1 cellular context compared by ENCODE assay signal in genomic region chr13:113860051-113860471, GRCh38.
TF ChIP-seq lines count a peak whose summit lies in the region.

No MANE protein-coding gene starts in this region.

TF ChIP-seq in HCT116, 20 proteins besides CTCF, POLR2A, EP300 and RAD21 (continued from another document):
- TF ChIP-seq ZBTB33 (IDR thresholded peaks at IDR 0.05; ENCODE audit: extremely low read depth, insufficient replicate concordance, low read length): no peak
- TF ChIP-seq ZNF274 (IDR thresholded peaks at IDR 0.05; ENCODE audit: low read depth, low read length): no peak
- no peak for TF ChIP-seq TCF7L2 (IDR thresholded peaks at IDR 0.05; ENCODE audit: borderline replicate concordance, extremely low read depth, insufficient read depth, insufficient read length)
- TF ChIP-seq ZFX (IDR thresholded peaks at IDR 0.05): no peak
- no peak for TF ChIP-seq CEBPB (IDR thresholded peaks at IDR 0.05; ENCODE audit: low read depth)
